ENCODE assay signal across 8 cellular contexts in genomic region chr1:45521413-45522323, GRCh38. TPM values are rescaled to one million over a fixed set of nuclear protein-coding genes. Genes with fewer than 3 reads are reported as not detected.
DNase-seq lines count a peak whose midpoint lies in the region; ATAC-seq, FAIRE-seq and TF ChIP-seq lines count a peak whose summit lies in the region.

TSS of gene PRDX1 (minus strand) at chr1:45521884. CDS start at chr1:45519043, 2,841 bp downstream.

- intact Hi-C loops in endothelial cell of umbilical vein (cut with micrococcal nuclease) = loop anchor here (1.0 to 2.0 kb wide), 4 partner anchors 22 to 165 kb away; partner anchors contain the start of genes AKR1A1 and GPBP1L1

- peak within 1 kb of the TSS; percentile 91 for H3K4me3 ChIP-seq in HUES48 (ENCODE audit: low read depth, low read length)
- peak within 1 kb of the TSS; percentile 99 for H3K4me3 ChIP-seq in OCI-LY1 (ENCODE audit: low read depth, low read length, poor library complexity, severe bottlenecking)
- peak within 1 kb of the TSS; percentile 79 to 86 (median 80) for H3K4me3 ChIP-seq in endothelial cell of umbilical vein (replicated peaks in 1 of 3; ENCODE audit: insufficient read depth in 1 of 3, low read depth in 1 of 3, low read length in 3 of 3)

- H3K4me1 ChIP-seq in HUES48 (ENCODE audit: control insufficient read depth, insufficient read depth, low read length) (peaks cover 33% of the 10 kb centered on the region), OCI-LY1 (ENCODE audit: insufficient read depth, low read length, severe bottlenecking) (peaks cover 41% of the 10 kb centered on the region), endothelial cell of umbilical vein (ENCODE audit: control insufficient read depth, extremely low read depth, insufficient read depth, low read length) (peaks cover 19% of the 10 kb centered on the region)

- in situ Hi-C loops in Caki2 (cut with HindIII; ENCODE audit: low pct_unique_long_range_greater_than_20kb, low sequenced_read_pairs) = no loop called here

- dilution Hi-C loops in endothelial cell of umbilical vein (cut with MboI; ENCODE audit: extremely low pct_ligation_motif_present, low sequenced_read_pairs) = no loop called here

- no peaks in the 10 kb centered on the region for H3K9me1 ChIP-seq in endothelial cell of umbilical vein (replicated peaks; ENCODE audit: control insufficient read depth, extremely low read depth, insufficient read depth, low read length)

- H4K20me1 ChIP-seq in OCI-LY1 (ENCODE audit: insufficient read depth, low read length) = no peaks in the 10 kb centered on the region
- H4K20me1 ChIP-seq in endothelial cell of umbilical vein (replicated peaks; ENCODE audit: control insufficient read depth, extremely low read depth, insufficient read depth, low read length) = no peaks in the 10 kb centered on the region

- CTCF ChIA-PET in endothelial cell of umbilical vein (lab: Charles Lee) = interaction anchor here (0.6 to 2.8 kb wide), 8 partner anchors 8 to 162 kb away, joined by 3 to 60 read pairs (median 6); partner anchors contain the start of genes AKR1A1, CCDC163, MMACHC and TESK2

- TSS peak; percentile 61 for BruUV-seq in endothelial cell of umbilical vein (replicated peaks; lab: Mats Ljungman, UMichigan)

- H3K79me2 ChIP-seq in OCI-LY1 (ENCODE audit: insufficient read depth, low read length) (peaks cover 36% of the 10 kb centered on the region), endothelial cell of umbilical vein (ENCODE audit: control insufficient read depth, insufficient read depth, low read length) (peaks cover 45% of the 10 kb centered on the region)

- DNase-seq in Caki2 (ENCODE audit: low read depth) = peak; percentile 99
- DNase-seq in activated CD8-positive, alpha-beta memory T cell treated with anti-CD3 and anti-CD28 coated beads, Interleukin-2, amount 50 U/mL, for 48 hours = peak; percentile 100
- peak; percentile 96 for DNase-seq in endothelial cell of umbilical vein (ENCODE audit: low read depth, low spot score)
- peak; percentile 93 for DNase-seq in middle frontal gyrus (ENCODE audit: extremely low spot score, low spot score)
- DNase-seq in stimulated activated CD8-positive, alpha-beta memory T cell treated with anti-CD3 and anti-CD28 coated beads, Interleukin-2, amount 100 ng/mL, for 48 hours (ENCODE audit: low read depth in 2 of 2) = peak; percentile 93 to 96

- POLR2A ChIA-PET in endothelial cell of umbilical vein (lab: Charles Lee) = interaction anchor here (0.5 to 5.1 kb wide), 43 partner anchors 10 to 721 kb away, joined by 3 to 83 read pairs (median 5); partner anchors contain the start of genes AKR1A1, CCDC163, GPBP1L1 and HECTD3

- ATAC-seq in GM21390 (IDR thresholded peaks at IDR 0.05; ENCODE audit: unreplicated experiment) = peak; percentile 72

- TF ChIP-seq CTCF in OCI-LY1 (IDR thresholded peaks at IDR 0.05; ENCODE audit: low read length) (no peak), endothelial cell of umbilical vein (IDR thresholded peaks at IDR 0.05; ENCODE audit: extremely low read depth in 1 of 2, insufficient read depth in 1 of 2, low read depth in 1 of 2, low read length in 2 of 2) (no peak)

- no peaks in the 10 kb centered on the region for H3K9me2 ChIP-seq in OCI-LY1 (ENCODE audit: low read depth, low read length)

- H3K4me2 ChIP-seq in OCI-LY1 (ENCODE audit: low read length) (peak within 1 kb of the TSS; percentile 80), endothelial cell of umbilical vein (ENCODE audit: insufficient read depth, low read length) (peak within 1 kb of the TSS; percentile 72)

- peaks cover 24% of the 10 kb centered on the region for H3K36me3 ChIP-seq in HUES48 (ENCODE audit: control insufficient read depth, insufficient read depth, low read length)
- H3K36me3 ChIP-seq in OCI-LY1 (ENCODE audit: insufficient read depth, low read length) = peaks cover 34% of the 10 kb centered on the region
- H3K36me3 ChIP-seq in endothelial cell of umbilical vein (ENCODE audit: control insufficient read depth in 2 of 2, extremely low read depth in 1 of 2, insufficient read depth in 2 of 2, low read length in 2 of 2) = peaks cover 6% of the 10 kb centered on the region in 2 experiments

- no peak within 1 kb of the TSS; the same call in 1 of the 2 replicates for H2AFZ ChIP-seq in OCI-LY1 (ENCODE audit: low read length)
- H2AFZ ChIP-seq in endothelial cell of umbilical vein (ENCODE audit: low read depth, low read length) = peak within 1 kb of the TSS; percentile 45

- H3K9me3 ChIP-seq in HUES48 (ENCODE audit: control insufficient read depth, insufficient read depth, low read length) (no peaks in the 10 kb centered on the region), OCI-LY1 (ENCODE audit: low read length) (no peaks in the 10 kb centered on the region), endothelial cell of umbilical vein (replicated peaks; ENCODE audit: control insufficient read depth, insufficient read depth, low read length) (no peaks in the 10 kb centered on the region)

- peak; percentile 100 for TF ChIP-seq POLR2A in endothelial cell of umbilical vein (IDR thresholded peaks at IDR 0.05; ENCODE audit: low read depth, low read length)

- peak within 1 kb of the TSS; percentile 95 for H3K9ac ChIP-seq in HUES48 (ENCODE audit: low read depth, low read length)
- peak within 1 kb of the TSS; percentile 99 for H3K9ac ChIP-seq in OCI-LY1 (ENCODE audit: low read length)
- peak within 1 kb of the TSS; percentile 84 for H3K9ac ChIP-seq in endothelial cell of umbilical vein (replicated peaks; ENCODE audit: extremely low read depth, insufficient read depth, low read length)

- FAIRE-seq in endothelial cell of umbilical vein (lab: Jason Lieb, UNC) = peak; percentile 89

- H3K27me3 ChIP-seq in HUES48 (ENCODE audit: control insufficient read depth, insufficient read depth, low read length) (no peaks in the 10 kb centered on the region), OCI-LY1 (ENCODE audit: insufficient read depth, low read length) (no peaks in the 10 kb centered on the region), endothelial cell of umbilical vein (ENCODE audit: control insufficient read depth in 2 of 2, insufficient read depth in 2 of 2, low read length in 2 of 2) (no peaks in the 10 kb centered on the region)

- H3F3A ChIP-seq in OCI-LY1 (ENCODE audit: insufficient read depth, low read length) = no peaks in the 10 kb centered on the region

- peak within 1 kb of the TSS; percentile 96 for H3K27ac ChIP-seq in HUES48 (ENCODE audit: low read depth, low read length)
- peak within 1 kb of the TSS; percentile 75 for H3K27ac ChIP-seq in OCI-LY1 (ENCODE audit: low read depth, low read length, poor library complexity, severe bottlenecking)
- peak within 1 kb of the TSS; percentile 87 for H3K27ac ChIP-seq in endothelial cell of umbilical vein (ENCODE audit: insufficient read depth, low read depth, low read length)

TF ChIP-seq in endothelial cell of umbilical vein, 7 proteins besides CTCF, POLR2A, EP300 and RAD21:
- peak; percentile 100 for TF ChIP-seq POLR2AphosphoS5 (IDR thresholded peaks at IDR 0.05; ENCODE audit: insufficient read depth, low read depth, low read length)
- TF ChIP-seq JUN (IDR thresholded peaks at IDR 0.05; ENCODE audit: borderline replicate concordance, insufficient read depth, insufficient read length, low read depth) = no peak
- no peak for TF ChIP-seq GATA2 (IDR thresholded peaks at IDR 0.05; ENCODE audit: insufficient read depth, insufficient read length, low read depth, low read length)
- TF ChIP-seq MYC (IDR thresholded peaks at IDR 0.05; ENCODE audit: low read depth, low read length) = no peak
- peak; percentile 23 for TF ChIP-seq FOS (IDR thresholded peaks at IDR 0.05; ENCODE audit: borderline replicate concordance, insufficient read depth, low read length)

RNA-seq across cellular contexts. Expression of gene PRDX1, which starts in this region (rescaled TPM):
- 3,864 and 4,011 TPM in 2 replicates for total RNA-seq in Caki2 (2014; rRNA removed; shearing (Covaris generic); ENCODE audit: low replicate concordance)
- total RNA-seq in endothelial cell of umbilical vein = 681 and 685 TPM in 2 replicates
- polyA plus RNA-seq in endothelial cell of umbilical vein = 500 and 622 TPM in 2 replicates
- 609 and 648 TPM in 2 replicates for polyA plus RNA-seq in endothelial cell of umbilical vein (2011; cell fraction: cytosol; rRNA removed)
- polyA plus RNA-seq in endothelial cell of umbilical vein (2011; cell fraction: nucleus; rRNA removed) = 266 and 322 TPM in 2 replicates
- 755 and 1,222 TPM in 2 replicates for polyA plus RNA-seq in endothelial cell of umbilical vein (2012)
- polyA minus RNA-seq in endothelial cell of umbilical vein = 370 and 390 TPM in 2 replicates
- 392 TPM for polyA minus RNA-seq in endothelial cell of umbilical vein (2011; cell fraction: cytosol; rRNA and poly(A)+ RNA removed)
- 79.7 and 90.1 TPM in 2 replicates for polyA minus RNA-seq in endothelial cell of umbilical vein (2011; cell fraction: nucleus; rRNA and poly(A)+ RNA removed)

Comparison
In these comparisons a context has a peak if more than half of its experiments do, and no peak if none do; other contexts are left out.
1. Peak in every context shown above with its lines: DNase-seq, ATAC-seq, H3K4me3 ChIP-seq and H3K27ac ChIP-seq.